1 cellular context compared by ENCODE assay signal in the genomic region with DNA sequence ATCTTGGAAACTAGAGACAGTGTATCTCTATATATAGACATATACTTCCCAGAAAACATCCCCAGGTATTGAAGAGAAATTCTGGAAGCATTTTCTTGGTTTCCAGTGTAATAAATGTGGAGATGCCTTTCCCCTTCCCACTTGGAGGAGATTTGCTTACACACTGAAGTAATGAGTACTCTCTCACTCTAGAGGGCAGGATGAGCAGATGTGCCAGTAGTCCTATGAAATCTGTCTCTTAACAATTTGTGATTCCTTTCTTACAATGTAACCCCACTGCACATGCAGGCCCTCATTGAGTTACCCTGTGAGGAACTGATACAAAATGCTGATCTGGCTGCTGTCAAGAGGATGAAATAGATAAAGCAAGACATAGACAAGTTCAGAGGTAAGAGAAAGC.
TF ChIP-seq lines count a peak whose summit lies in the region.

No MANE protein-coding gene starts in this region.

TF ChIP-seq in GM23338, 12 proteins besides CTCF, POLR2A, EP300 and RAD21 (continued from another document):
- TF ChIP-seq, protein P1, sequence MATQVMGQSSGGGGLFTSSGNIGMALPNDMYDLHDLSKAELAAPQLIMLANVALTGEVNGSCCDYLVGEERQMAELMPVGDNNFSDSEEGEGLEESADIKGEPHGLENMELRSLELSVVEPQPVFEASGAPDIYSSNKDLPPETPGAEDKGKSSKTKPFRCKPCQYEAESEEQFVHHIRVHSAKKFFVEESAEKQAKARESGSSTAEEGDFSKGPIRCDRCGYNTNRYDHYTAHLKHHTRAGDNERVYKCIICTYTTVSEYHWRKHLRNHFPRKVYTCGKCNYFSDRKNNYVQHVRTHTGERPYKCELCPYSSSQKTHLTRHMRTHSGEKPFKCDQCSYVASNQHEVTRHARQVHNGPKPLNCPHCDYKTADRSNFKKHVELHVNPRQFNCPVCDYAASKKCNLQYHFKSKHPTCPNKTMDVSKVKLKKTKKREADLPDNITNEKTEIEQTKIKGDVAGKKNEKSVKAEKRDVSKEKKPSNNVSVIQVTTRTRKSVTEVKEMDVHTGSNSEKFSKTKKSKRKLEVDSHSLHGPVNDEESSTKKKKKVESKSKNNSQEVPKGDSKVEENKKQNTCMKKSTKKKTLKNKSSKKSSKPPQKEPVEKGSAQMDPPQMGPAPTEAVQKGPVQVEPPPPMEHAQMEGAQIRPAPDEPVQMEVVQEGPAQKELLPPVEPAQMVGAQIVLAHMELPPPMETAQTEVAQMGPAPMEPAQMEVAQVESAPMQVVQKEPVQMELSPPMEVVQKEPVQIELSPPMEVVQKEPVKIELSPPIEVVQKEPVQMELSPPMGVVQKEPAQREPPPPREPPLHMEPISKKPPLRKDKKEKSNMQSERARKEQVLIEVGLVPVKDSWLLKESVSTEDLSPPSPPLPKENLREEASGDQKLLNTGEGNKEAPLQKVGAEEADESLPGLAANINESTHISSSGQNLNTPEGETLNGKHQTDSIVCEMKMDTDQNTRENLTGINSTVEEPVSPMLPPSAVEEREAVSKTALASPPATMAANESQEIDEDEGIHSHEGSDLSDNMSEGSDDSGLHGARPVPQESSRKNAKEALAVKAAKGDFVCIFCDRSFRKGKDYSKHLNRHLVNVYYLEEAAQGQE (IDR thresholded peaks at IDR 0.05; ENCODE audit: unreplicated experiment), result no peak
- TF ChIP-seq ZNF331 (CRISPR knock-in tag; IDR thresholded peaks at IDR 0.05; ENCODE audit: low read depth), result no peak
